Comparison of ENCODE assay signal across 8 cellular contexts in genomic region chr18:12420831-12421421, GRCh38. TPM values are rescaled to one million over a fixed set of nuclear protein-coding genes. Genes with fewer than 3 reads are reported as not detected.
DNase-seq lines count a peak whose midpoint lies in the region; ATAC-seq and TF ChIP-seq lines count a peak whose summit lies in the region.

No MANE protein-coding gene starts in this region.

- no peaks in the 10 kb centered on the region for H3K27me3 ChIP-seq in osteoblast (ENCODE audit: insufficient read depth, low read length)

- H3K9me3 ChIP-seq in osteoblast (ENCODE audit: low read depth, low read length) = no peaks in the 10 kb centered on the region

- H3K4me3 ChIP-seq in osteoblast (ENCODE audit: insufficient read depth, low read length) = peak overlapping the region; percentile 30

- no peak for ATAC-seq in HG02571 (IDR thresholded peaks at IDR 0.05; ENCODE audit: unreplicated experiment)
- ATAC-seq in activated CD4-positive, CD25-positive, alpha-beta regulatory T cell treated with anti-CD3 and anti-CD28 coated beads, Interleukin-2, amount 50 U/mL, for 24 hours = no peak

- DNase-seq in SIG-M5 treated with dmso at 0.1 percent for 504 hours (lab: John Stamatoyannopoulos, UW; ENCODE audit: unreplicated experiment) (peak; percentile 67), SIG-M5 (lab: John Stamatoyannopoulos, UW) (no peak), NCI-H345 treated with DMSO at 0.1 percent for 48 hours (lab: John Stamatoyannopoulos, UW; ENCODE audit: unreplicated experiment) (peak; percentile 51), osteoblast (ENCODE audit: insufficient read length, low spot score, missing footprints) (no peak), UCSD-AML1 (lab: John Stamatoyannopoulos, UW; ENCODE audit: unreplicated experiment) (no peak)

- H3K27ac ChIP-seq in cingulate gyrus (ENCODE audit: low read depth, low read length) = peak overlapping the region; percentile 77
- H3K27ac ChIP-seq in osteoblast (ENCODE audit: low read depth, low read length) = no peak overlapping the region

- H3K4me2 ChIP-seq in osteoblast (ENCODE audit: insufficient read depth, low read length) = peak overlapping the region; percentile 23

- peaks cover 7% of the 10 kb centered on the region for H3K36me3 ChIP-seq in osteoblast (ENCODE audit: insufficient read depth, low read length)

- H3K4me1 ChIP-seq in osteoblast (ENCODE audit: insufficient read depth, low read length) = peaks cover 8% of the 10 kb centered on the region

- H2AFZ ChIP-seq in osteoblast (ENCODE audit: low read length) = no peak overlapping the region

- TF ChIP-seq CTCF in osteoblast (IDR thresholded peaks at IDR 0.05; ENCODE audit: extremely low read depth, low read depth, low read length) = no peak

- peaks cover 26% of the 10 kb centered on the region for H3K79me2 ChIP-seq in osteoblast (ENCODE audit: insufficient read depth, low read length)

- H4K20me1 ChIP-seq in osteoblast (ENCODE audit: insufficient read depth, low read length) = no peaks in the 10 kb centered on the region

RNA-seq across cellular contexts. Expression of gene PRELID3A, which starts 13.2 kb away (rescaled TPM):
- total RNA-seq in osteoblast = 4.4 and 5.8 TPM in 2 replicates

RNA-seq across cellular contexts. Expression of gene AFG3L2, which starts 43.9 kb away (rescaled TPM):
- 61.9 and 65.5 TPM in 2 replicates for total RNA-seq in osteoblast

Comparison
In these comparisons a context has a peak if more than half of its experiments do, and no peak if none do; other contexts are left out.
1. DNase-seq: peak in SIG-M5 treated with dmso at 0.1 percent for 504 hours (single experiment) and NCI-H345 treated with DMSO at 0.1 percent for 48 hours (single experiment); none in SIG-M5 (single experiment), osteoblast (single experiment) and UCSD-AML1 (single experiment).